12 cellular contexts compared by ENCODE assay signal in the genomic region with DNA sequence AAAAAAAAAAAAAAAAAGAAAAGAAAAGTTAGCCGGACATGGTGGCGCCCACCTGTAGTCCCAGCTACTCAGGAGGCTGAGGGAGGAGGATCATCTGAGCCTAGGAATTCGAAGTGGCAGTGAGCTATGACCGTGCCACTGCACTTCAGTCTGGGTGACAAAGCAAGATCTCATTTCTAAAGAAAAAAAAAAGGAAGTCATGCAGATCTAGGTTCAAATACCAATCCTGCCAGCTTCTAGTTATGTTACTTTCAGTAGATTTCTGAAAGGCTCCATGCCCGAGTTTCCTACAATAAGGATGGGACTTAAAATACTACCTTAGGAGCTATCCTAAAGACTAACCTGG. TPM values are rescaled to one million over a fixed set of nuclear protein-coding genes. Genes with fewer than 3 reads are reported as not detected.
DNase-seq lines count a peak whose midpoint lies in the region; ATAC-seq, FAIRE-seq and TF ChIP-seq lines count a peak whose summit lies in the region.
"Had no signal": no experiment of that assay in that cellular context is flagged by ENCODE, and none has a peak within 500 bp of the region (broad histone marks: within the 10 kb centered on the region; RNA-seq: fewer than 3 reads in every experiment).

No MANE protein-coding gene starts in this region.

- TF ChIP-seq POLR2A in K562 (conservative IDR thresholded peaks at IDR 0.05), result no peak

- no peak overlapping the region for H3K4me3 ChIP-seq in PC-3 (ENCODE audit: low read length)
- H3K4me3 ChIP-seq in K562, result no peak overlapping the region

- CTCF ChIA-PET in activated CD8-positive, alpha-beta memory T cell treated with anti-CD3 and anti-CD28 coated beads, Interleukin-2, amount 10 ng/mL, durations not matched to agents 7 days and 5 days (lab: Charles Lee), result interaction anchor here (1.0 to 3.9 kb wide), 5 partner anchors 10 to 88 kb away, joined by 3 to 35 read pairs (median 4); a partner anchor contains a TSS
- CTCF ChIA-PET in PC-3 (lab: Charles Lee), result no interaction called here
- CTCF ChIA-PET in K562 (lab: Yijun Ruan, JAX; ENCODE audit: low intra/inter-chr PET ratio), result no interaction called here

- DNase-seq in activated CD8-positive, alpha-beta memory T cell treated with anti-CD3 and anti-CD28 coated beads, Interleukin-2, amount 10 ng/mL, durations not matched to agents 7 days and 5 days, result no peak
- no peak for DNase-seq in activated CD8-positive, alpha-beta memory T cell treated with anti-CD3 and anti-CD28 coated beads for 24 hours
- no peak for DNase-seq in PC-3
- DNase-seq in K562 (ENCODE audit: extremely low read depth in 1 of 4, low spot score in 3 of 4), result no peak
- DNase-seq in stimulated activated naive CD8-positive, alpha-beta T cell treated with anti-CD3 and anti-CD28 coated beads, Interleukin-15, amount 100 ng/mL, for 72 hours, result no peak
- no peak for DNase-seq in omental fat pad (ENCODE audit: low spot score)
- no peak for DNase-seq in cerebellar cortex (ENCODE audit: low spot score)
- DNase-seq: NCI-H146 had no signal

- no peaks in the 10 kb centered on the region for H3K9me3 Mint-ChIP-seq in activated CD8-positive, alpha-beta memory T cell treated with anti-CD3 and anti-CD28 coated beads, Interleukin-2, amount 10 ng/mL, durations not matched to agents 7 days and 5 days (ENCODE audit: low read depth)
- no peaks in the 10 kb centered on the region for H3K9me3 Mint-ChIP-seq in stimulated activated naive CD8-positive, alpha-beta T cell treated with anti-CD3 and anti-CD28 coated beads, Interleukin-15, amount 100 ng/mL, for 72 hours

- intact Hi-C loops in PC-3 (cut with micrococcal nuclease) (loop anchor here (5.0 kb wide), 1 partner anchor 257 kb away; no protein-coding TSS in a partner anchor), K562 (cut with micrococcal nuclease) (loop anchor here (5.0 kb wide), 1 partner anchor 127 kb away; a partner anchor contains a TSS)

- H4K20me1 ChIP-seq in PC-3 (ENCODE audit: low read length) (peaks cover 9% of the 10 kb centered on the region; the same call in 1 of the 2 replicates), K562 (replicated peaks; ENCODE audit: control insufficient read depth, insufficient read depth, low read length) (no peaks in the 10 kb centered on the region; the same call in 1 of the 2 replicates)

- peaks cover 75% of the 10 kb centered on the region for H3K79me2 ChIP-seq in PC-3 (ENCODE audit: low read length)
- peaks cover 79% of the 10 kb centered on the region for H3K79me2 ChIP-seq in K562 (ENCODE audit: control insufficient read depth, insufficient read depth, low read length)

- H3K27me3 ChIP-seq in PC-3 (ENCODE audit: low read length) (no peaks in the 10 kb centered on the region), K562 (ENCODE audit: control insufficient read depth in 2 of 2, insufficient read depth in 2 of 2, low read length in 2 of 2) (no peaks in the 10 kb centered on the region)

- TF ChIP-seq EP300 in K562 (IDR thresholded peaks at IDR 0.05; ENCODE audit: low read length), result no peak

- no peak for TF ChIP-seq RAD21 in K562 (CRISPR knock-in tag; conservative IDR thresholded peaks at IDR 0.05 in 1 of 2, IDR thresholded peaks at IDR 0.05 in 1 of 2)

- FAIRE-seq in K562 (lab: Jason Lieb, UNC), result no peak
- FAIRE-seq: endothelial cell of umbilical vein, keratinocyte had no signal

- peak; percentile 1 for ATAC-seq in activated CD8-positive, alpha-beta memory T cell treated with anti-CD3 and anti-CD28 coated beads, Interleukin-2, amount 10 ng/mL, durations not matched to agents 7 days and 5 days
- ATAC-seq in PC-3, result no peak
- ATAC-seq in K562, result no peak
- no peak for ATAC-seq in stimulated activated naive CD8-positive, alpha-beta T cell treated with anti-CD3 and anti-CD28 coated beads, Interleukin-15, amount 100 ng/mL, for 72 hours
- ATAC-seq in GM18519 (IDR thresholded peaks at IDR 0.05; ENCODE audit: low FRiP score, unreplicated experiment), result no peak
- ATAC-seq in omental fat pad (ENCODE audit: low FRiP score), result no peak
- ATAC-seq: SK-N-SH treated with all-trans-retinoic acid at 6 μM for 48 hours had no signal

- peaks cover 21% of the 10 kb centered on the region for H3K4me1 ChIP-seq in PC-3 (ENCODE audit: insufficient read depth, low read length)
- H3K4me1 ChIP-seq in K562 (replicated peaks in 1 of 2; ENCODE audit: control insufficient read depth in 2 of 2, insufficient read depth in 2 of 2, low read length in 2 of 2), result peaks cover 17 to 46% of the 10 kb centered on the region in 2 experiments

- no peaks in the 10 kb centered on the region for H3K9me2 ChIP-seq in PC-3 (replicated peaks; ENCODE audit: low read length)

- H3K36me3 ChIP-seq in PC-3 (ENCODE audit: low read depth, low read length) (no peaks in the 10 kb centered on the region), K562 (ENCODE audit: control insufficient read depth, insufficient read depth, low read length) (peaks cover 9% of the 10 kb centered on the region; the same call in 2 of the 3 replicates)

- no peaks in the 10 kb centered on the region for H3K9me1 ChIP-seq in K562 (ENCODE audit: control insufficient read depth, insufficient read depth, low read length)

- H3K4me2 ChIP-seq in PC-3 (ENCODE audit: low read length) (peak overlapping the region; percentile 30; the same call in 1 of the 2 replicates), K562 (ENCODE audit: insufficient read depth, low read length) (peak overlapping the region; percentile 32)

- H2AFZ ChIP-seq in PC-3 (ENCODE audit: low read length), result no peak overlapping the region
- no peak overlapping the region for H2AFZ ChIP-seq in K562 (ENCODE audit: low read depth, low read length)

- TF ChIP-seq CTCF in PC-3 (conservative IDR thresholded peaks at IDR 0.05; ENCODE audit: low read depth, low read length), result no peak
- no peak for TF ChIP-seq CTCF in K562 (IDR thresholded peaks at IDR 0.05 in 2 of 3, conservative IDR thresholded peaks at IDR 0.05 in 1 of 3; ENCODE audit: insufficient read depth in 2 of 3, low read depth in 1 of 3, low read length in 3 of 3)
- no peak for TF ChIP-seq CTCF in omental fat pad (IDR thresholded peaks at IDR 0.05)

- H3K4me1 Mint-ChIP-seq in activated CD8-positive, alpha-beta memory T cell treated with anti-CD3 and anti-CD28 coated beads, Interleukin-2, amount 10 ng/mL, durations not matched to agents 7 days and 5 days, result peaks cover 33% of the 10 kb centered on the region
- H3K4me1 Mint-ChIP-seq in stimulated activated naive CD8-positive, alpha-beta T cell treated with anti-CD3 and anti-CD28 coated beads, Interleukin-15, amount 100 ng/mL, for 72 hours, result peaks cover 41% of the 10 kb centered on the region

- no peaks in the 10 kb centered on the region for H3F3A ChIP-seq in PC-3 (ENCODE audit: low read length, unreplicated experiment)

- H3K9ac ChIP-seq in PC-3 (ENCODE audit: low read length) (no peak overlapping the region; the same call in 1 of the 2 replicates), K562 (ENCODE audit: insufficient read depth in 1 of 2, low read depth in 2 of 2, low read length in 2 of 2) (peak overlapping the region in 1 of 2 experiments; percentile 85; a peak in 1 of 4 replicates)

- no peaks in the 10 kb centered on the region for H3K9me3 ChIP-seq in PC-3 (ENCODE audit: low read length)
- no peaks in the 10 kb centered on the region for H3K9me3 ChIP-seq in K562 (replicated peaks; ENCODE audit: control insufficient read depth, insufficient read depth, low read depth, low read length)

- WGBS in K562 (ENCODE audit: insufficient coverage, low coverage, missing lambda C conversion rate), result 69% methylated on average over 3 of the region's 5 CpGs

- no peaks in the 10 kb centered on the region for H3K27me3 Mint-ChIP-seq in activated CD8-positive, alpha-beta memory T cell treated with anti-CD3 and anti-CD28 coated beads, Interleukin-2, amount 10 ng/mL, durations not matched to agents 7 days and 5 days
- H3K27me3 Mint-ChIP-seq in stimulated activated naive CD8-positive, alpha-beta T cell treated with anti-CD3 and anti-CD28 coated beads, Interleukin-15, amount 100 ng/mL, for 72 hours, result no peaks in the 10 kb centered on the region

- BruUV-seq in PC-3 (replicated peaks; lab: Mats Ljungman, UMichigan) (no TSS peak), K562 (replicated peaks; lab: Mats Ljungman, UMichigan) (no TSS peak)

- H3K27ac ChIP-seq in PC-3 (ENCODE audit: low read length) (no peak overlapping the region), K562 (ENCODE audit: extremely low read depth, low read depth, low read length) (peak overlapping the region; percentile 17; the same call in 1 of the 3 replicates)

- H3K4me3 Mint-ChIP-seq in activated CD8-positive, alpha-beta memory T cell treated with anti-CD3 and anti-CD28 coated beads, Interleukin-2, amount 10 ng/mL, durations not matched to agents 7 days and 5 days, result peak overlapping the region; percentile 88
- H3K4me3 Mint-ChIP-seq in stimulated activated naive CD8-positive, alpha-beta T cell treated with anti-CD3 and anti-CD28 coated beads, Interleukin-15, amount 100 ng/mL, for 72 hours, result peak overlapping the region; percentile 86 to 91

- POLR2A ChIA-PET in PC-3 (lab: Charles Lee; ENCODE audit: unreplicated experiment) (no interaction called here), K562 (lab: Yijun Ruan, JAX) (interaction anchor here (0.6 to 3.3 kb wide), 7 partner anchors 10 to 1795 kb away, joined by 3 to 26 read pairs (median 4); no protein-coding TSS in a partner anchor)

- peaks cover 68% of the 10 kb centered on the region for H3K36me3 Mint-ChIP-seq in activated CD8-positive, alpha-beta memory T cell treated with anti-CD3 and anti-CD28 coated beads, Interleukin-2, amount 10 ng/mL, durations not matched to agents 7 days and 5 days

- peak overlapping the region; percentile 93 for H3K27ac Mint-ChIP-seq in activated CD8-positive, alpha-beta memory T cell treated with anti-CD3 and anti-CD28 coated beads, Interleukin-2, amount 10 ng/mL, durations not matched to agents 7 days and 5 days
- H3K27ac Mint-ChIP-seq in stimulated activated naive CD8-positive, alpha-beta T cell treated with anti-CD3 and anti-CD28 coated beads, Interleukin-15, amount 100 ng/mL, for 72 hours, result peak overlapping the region; percentile 93 to 97

- in situ Hi-C loops in K562 (cut with MboI), result no loop called here

RNA-seq across cellular contexts. Expression of a gene that starts 4.5 kb away (rescaled TPM):
- total RNA-seq in activated CD8-positive, alpha-beta memory T cell treated with anti-CD3 and anti-CD28 coated beads, Interleukin-2, amount 10 ng/mL, durations not matched to agents 7 days and 5 days, result 100 to 1,000 TPM; 125 to 139 TPM
- total RNA-seq in PC-3 (2014; rRNA removed), result 19.6 and 25.0 TPM in 2 replicates
- total RNA-seq in K562 (2011; cell fraction: chromatin; rRNA removed; ENCODE audit: low replicate concordance), result 53.8 and 57.1 TPM in 2 replicates
- total RNA-seq in K562 (2011; cell fraction: nucleolus; rRNA removed), result 29.0 and 32.2 TPM in 2 replicates
- 34.5 and 41.2 TPM in 2 replicates for total RNA-seq in K562 (2011; cell fraction: nucleoplasm; rRNA removed)
- total RNA-seq in K562 (2014; rRNA removed), result 23.9 and 26.4 TPM in 2 replicates
- 34.0 TPM in 2 replicates for total RNA-seq in K562 (2014; rRNA removed; fragmentation: Illumina TruSeq; extraction: Trizol)
- 38.9 and 40.5 TPM in 2 replicates for total RNA-seq in K562 (2015; rRNA removed; fragmentation: Illumina TruSeq; extraction: Trizol)
- 33.0 and 33.8 TPM in 2 replicates for total RNA-seq in K562 (2021)
- 16.9 and 22.4 TPM in 2 replicates for polyA plus RNA-seq in K562 (2011; rRNA removed)
- 13.3 and 18.4 TPM in 2 replicates for polyA plus RNA-seq in K562 (2011; cell fraction: cytosol; rRNA removed)
- 12.9 and 17.7 TPM in 2 replicates for polyA plus RNA-seq in K562 (2011; cell fraction: nucleus; rRNA removed)
- polyA plus RNA-seq in K562 (2012), result 20.5 and 21.0 TPM in 2 replicates
- polyA plus RNA-seq in K562 (2014; fragmentation: Illumina TruSeq; extraction: Trizol), result 22.8 and 30.9 TPM in 2 replicates
- 10 to 100 TPM; 11.9 to 13.4 TPM for polyA plus RNA-seq in K562 (2014; fragmentation: Nextera tagmentation; extraction: Ambion mirVana)
- 18.0 and 18.7 TPM in 2 replicates for polyA plus RNA-seq in K562 (2014; rRNA removed)
- 29.5 and 40.3 TPM in 2 replicates for polyA minus RNA-seq in K562 (2011; rRNA and poly(A)+ RNA removed)
- polyA minus RNA-seq in K562 (2011; cell fraction: cytosol; rRNA and poly(A)+ RNA removed), result 24.2 and 28.1 TPM in 2 replicates
- 17.8 and 38.4 TPM in 2 replicates for polyA minus RNA-seq in K562 (2011; cell fraction: nucleus; rRNA and poly(A)+ RNA removed)
- 10 to 100 TPM; 31.3 to 58.8 (median 50.8) TPM for total RNA-seq in omental fat pad
